ENCODE assay signal across 8 cellular contexts in genomic region chr1:2227341-2228156, GRCh38. TPM values are rescaled to one million over a fixed set of nuclear protein-coding genes. Genes with fewer than 3 reads are reported as not detected.
A peak's percentile ranks its signal among the peaks of the same experiment; 100 is the strongest.
DNase-seq lines count a peak whose midpoint lies in the region; ATAC-seq and TF ChIP-seq lines count a peak whose summit lies in the region.

No MANE protein-coding gene starts in this region.

- no peaks in the 10 kb centered on the region for H3K9me3 Mint-ChIP-seq in activated naive CD8-positive, alpha-beta T cell treated with anti-CD3 and anti-CD28 coated beads for 36 hours
- no peaks in the 10 kb centered on the region for H3K9me3 Mint-ChIP-seq in osteocyte (ENCODE audit: unreplicated experiment)

- no peaks in the 10 kb centered on the region for H3K27me3 ChIP-seq in thoracic aorta (replicated peaks; ENCODE audit: insufficient read depth)

- peaks cover 25% of the 10 kb centered on the region for H3K36me3 Mint-ChIP-seq in activated naive CD8-positive, alpha-beta T cell treated with anti-CD3 and anti-CD28 coated beads for 36 hours
- peaks cover 14% of the 10 kb centered on the region for H3K36me3 Mint-ChIP-seq in osteocyte (ENCODE audit: unreplicated experiment)

- ATAC-seq in HG02623 (IDR thresholded peaks at IDR 0.05; ENCODE audit: unreplicated experiment): peak; percentile 77
- peak; percentile 83 for ATAC-seq in thoracic aorta (ENCODE audit: insufficient number of reproducible peaks, low FRiP score, low read depth)

- H3K4me3 ChIP-seq in GM12864 (ENCODE audit: low read depth, low read length): peak overlapping the region; percentile 74
- peak overlapping the region; percentile 86 for H3K4me3 ChIP-seq in thoracic aorta

- H3K27ac Mint-ChIP-seq in activated naive CD8-positive, alpha-beta T cell treated with anti-CD3 and anti-CD28 coated beads for 36 hours: no peak overlapping the region
- no peak overlapping the region for H3K27ac Mint-ChIP-seq in osteocyte (ENCODE audit: unreplicated experiment)

- peak; percentile 73 for DNase-seq in GM12864 (ENCODE audit: low read depth)
- DNase-seq in NCI-H1092 treated with DMSO at 0.1 percent for 48 hours (lab: John Stamatoyannopoulos, UW): peak; percentile 91
- DNase-seq in SKM-1 (lab: John Stamatoyannopoulos, UW; ENCODE audit: unreplicated experiment): peak; percentile 96
- peak; percentile 98 for DNase-seq in activated naive CD8-positive, alpha-beta T cell treated with anti-CD3 and anti-CD28 coated beads for 36 hours
- DNase-seq in head of caudate nucleus: peak; percentile 79 to 98 (median 94)
- DNase-seq in osteocyte (ENCODE audit: extremely low spot score, unreplicated experiment): peak; percentile 100
- peak; percentile 75 for DNase-seq in thoracic aorta (ENCODE audit: low spot score)

- H3K27me3 Mint-ChIP-seq in activated naive CD8-positive, alpha-beta T cell treated with anti-CD3 and anti-CD28 coated beads for 36 hours: no peaks in the 10 kb centered on the region
- no peaks in the 10 kb centered on the region for H3K27me3 Mint-ChIP-seq in osteocyte (ENCODE audit: unreplicated experiment)

- no peaks in the 10 kb centered on the region for H3K9me3 ChIP-seq in thoracic aorta

- no peaks in the 10 kb centered on the region for H3K36me3 ChIP-seq in thoracic aorta

- H3K4me1 ChIP-seq in thoracic aorta (ENCODE audit: control insufficient read depth in 1 of 2, low read depth in 2 of 2): peaks cover 2 to 14% of the 10 kb centered on the region in 2 donors

- TF ChIP-seq CTCF in GM12864 (IDR thresholded peaks at IDR 0.05; ENCODE audit: low read depth, low read length, missing control alignments) (no peak), osteocyte (IDR thresholded peaks at IDR 0.05) (peak; percentile 9), thoracic aorta (IDR thresholded peaks at IDR 0.05) (no peak)

- H3K4me3 Mint-ChIP-seq in activated naive CD8-positive, alpha-beta T cell treated with anti-CD3 and anti-CD28 coated beads for 36 hours: peak overlapping the region; percentile 68
- H3K4me3 Mint-ChIP-seq in osteocyte (ENCODE audit: unreplicated experiment): peak overlapping the region; percentile 51

- H3K4me1 Mint-ChIP-seq in activated naive CD8-positive, alpha-beta T cell treated with anti-CD3 and anti-CD28 coated beads for 36 hours: peaks cover 15% of the 10 kb centered on the region
- H3K4me1 Mint-ChIP-seq in osteocyte (ENCODE audit: unreplicated experiment): peaks cover 22% of the 10 kb centered on the region

- intact Hi-C loops in head of caudate nucleus (cut with DNase I): no loop called here

- peak overlapping the region; percentile 97 for H3K27ac ChIP-seq in thoracic aorta

RNA-seq across cellular contexts. Expression of gene SKI, which starts 0.6 kb away (rescaled TPM):
- 10 to 100 TPM; 25.4 to 27.3 TPM for total RNA-seq in activated naive CD8-positive, alpha-beta T cell treated with anti-CD3 and anti-CD28 coated beads for 36 hours
- total RNA-seq in osteocyte: 131 and 132 TPM in 2 replicates
- 100 to 1,000 TPM; 135 to 138 TPM for total RNA-seq in thoracic aorta

RNA-seq across cellular contexts. Expression of gene FAAP20, which starts 33.0 kb away (rescaled TPM):
- total RNA-seq in activated naive CD8-positive, alpha-beta T cell treated with anti-CD3 and anti-CD28 coated beads for 36 hours: 10 to 100 TPM; 69.3 to 71.4 TPM
- total RNA-seq in osteocyte (85.1 and 90.4 TPM in 2 replicates), thoracic aorta (10 to 100 TPM; 29.1 to 52.6 TPM)

Comparison
In these comparisons a context has a peak if more than half of its experiments do, and no peak if none do; other contexts are left out.
1. Peak in every context shown above with its lines: DNase-seq, ATAC-seq, H3K4me3 ChIP-seq and H3K27ac ChIP-seq.